In genomic region chr16:4556112-4556511, GRCh38 we compare ENCODE assay signal across 20 cellular contexts. TPM values are rescaled to one million over a fixed set of nuclear protein-coding genes. Genes with fewer than 3 reads are reported as not detected.
DNase-seq lines count a peak whose midpoint lies in the region; ATAC-seq and TF ChIP-seq lines count a peak whose summit lies in the region.
"Had no signal": no experiment of that assay in that cellular context is flagged by ENCODE, and none has a peak within 500 bp of the region (broad histone marks: within the 10 kb centered on the region; RNA-seq: fewer than 3 reads in every experiment).

Gene C16orf96, plus strand, starts transcription at chr16:4556340. Its CDS starts 150 bp downstream, at chr16:4556490.

- no peaks in the 10 kb centered on the region for H3K36me3 ChIP-seq in BLaER1
- no peaks in the 10 kb centered on the region for H3K36me3 ChIP-seq in HCT116 (ENCODE audit: control insufficient read depth in 1 of 2, insufficient read depth in 2 of 2, low read length in 2 of 2)
- no peaks in the 10 kb centered on the region for H3K36me3 ChIP-seq in lung (ENCODE audit: control insufficient read depth in 2 of 2, insufficient read depth in 2 of 2, low read length in 2 of 2)
- no peaks in the 10 kb centered on the region for H3K36me3 ChIP-seq in WERI-Rb-1
- no peaks in the 10 kb centered on the region for H3K36me3 ChIP-seq in ascending aorta
- H3K36me3 ChIP-seq: esophagus squamous epithelium had no signal

- 79 to 88% methylated on average over 4 of the region's 4 CpGs for WGBS in lung, 2 donors

- TF ChIP-seq CTCF in HCT116 (IDR thresholded peaks at IDR 0.05 in 2 of 3, conservative IDR thresholded peaks at IDR 0.05 in 1 of 3; ENCODE audit: borderline replicate concordance in 1 of 3, insufficient read depth in 1 of 3, low read depth in 2 of 3, low read length in 2 of 3): no peak
- TF ChIP-seq CTCF in lung (IDR thresholded peaks at IDR 0.05; ENCODE audit: control extremely low read depth, extremely low read depth): no peak
- no peak for TF ChIP-seq CTCF in dorsolateral prefrontal cortex (IDR thresholded peaks at IDR 0.05 in 54 of 56, conservative IDR thresholded peaks at IDR 0.05 in 2 of 56; ENCODE audit: low read depth in 1 of 56, partially characterized antibody in 56 of 56)
- no peak for TF ChIP-seq CTCF in WERI-Rb-1 (IDR thresholded peaks at IDR 0.05; ENCODE audit: low read depth, low read length)
- no peak for TF ChIP-seq CTCF in ascending aorta (IDR thresholded peaks at IDR 0.05)

- BruUV-seq in HCT116 (replicated peaks; lab: Mats Ljungman, UMichigan): no TSS peak

- H4K20me1 ChIP-seq in BLaER1: no peaks in the 10 kb centered on the region
- H4K20me1 ChIP-seq in HCT116 (ENCODE audit: insufficient read depth): no peaks in the 10 kb centered on the region

- ATAC-seq in HCT116 (peak; percentile 38; the same call in 1 of the 2 replicates), lung (ENCODE audit: insufficient read depth, low FRiP score) (peak; percentile 27)

- no peak for TF ChIP-seq RAD21 in HCT116 (IDR thresholded peaks at IDR 0.05; ENCODE audit: low read depth)

- H3K4me1 ChIP-seq in BLaER1 (peaks cover 46% of the 10 kb centered on the region), HCT116 (ENCODE audit: control insufficient read depth in 1 of 2, insufficient read depth in 2 of 2, low read length in 2 of 2) (peaks cover 0 to 3% of the 10 kb centered on the region in 2 experiments; a peak in 1 of 4 replicates), lung (ENCODE audit: control insufficient read depth in 2 of 2, insufficient read depth in 2 of 2, low read length in 2 of 2) (no peaks in the 10 kb centered on the region), ascending aorta (no peaks in the 10 kb centered on the region)
- H3K4me1 ChIP-seq: esophagus squamous epithelium had no signal

- CTCF ChIA-PET in HCT116 (lab: Charles Lee): no interaction called here

- RAD21 ChIA-PET in HCT116 (lab: Charles Lee; ENCODE audit: low non-redundant PET in 1 of 2, low total read pairs in 2 of 2, uncharacterized antibody in 2 of 2, unreplicated experiment in 2 of 2): no interaction called here

- peak within 1 kb of the TSS; percentile 34 for H3K4me3 ChIP-seq in BLaER1
- H3K4me3 ChIP-seq in HCT116 (replicated peaks in 1 of 2; ENCODE audit: low read depth in 1 of 2, low read length in 2 of 2): no peak within 1 kb of the TSS
- no peak within 1 kb of the TSS for H3K4me3 ChIP-seq in lung
- H3K4me3 ChIP-seq in dorsolateral prefrontal cortex: no peak within 1 kb of the TSS
- H3K4me3 ChIP-seq in WERI-Rb-1 (ENCODE audit: low read depth, low read length): no peak within 1 kb of the TSS
- H3K4me3 ChIP-seq in ascending aorta: no peak within 1 kb of the TSS
- H3K4me3 ChIP-seq: esophagus squamous epithelium had no signal

- POLR2A ChIA-PET in HCT116 (lab: Charles Lee): no interaction called here

- H3K9ac ChIP-seq in BLaER1 (no peak within 1 kb of the TSS), HCT116 (ENCODE audit: low read length) (no peak within 1 kb of the TSS)

- no peak for TF ChIP-seq POLR2A in HCT116 (IDR thresholded peaks at IDR 0.05; ENCODE audit: borderline replicate concordance, extremely low read depth, insufficient read depth, insufficient read length)

- DNase-seq in HCT116 (ENCODE audit: low read depth, low spot score): no peak
- DNase-seq in astrocyte of the hippocampus (ENCODE audit: low read depth, low spot score): peak; percentile 40
- DNase-seq in lung (ENCODE audit: low spot score): peak; percentile 38
- DNase-seq in dorsolateral prefrontal cortex: no peak
- DNase-seq in activated naive CD4-positive, alpha-beta T cell treated with Interleukin-2 at 50 U/mL for 16 hours: no peak
- DNase-seq in WERI-Rb-1: no peak
- DNase-seq in ascending aorta (ENCODE audit: low spot score in 2 of 2): no peak
- DNase-seq: activated B cell treated with CpG ODN at 0.5 μM for 24 hours; activated CD8-positive, alpha-beta memory T cell treated with anti-CD3 and anti-CD28 coated beads for 24 hours; caudate nucleus; effector CD4-positive, alpha-beta T cell; esophagus squamous epithelium; head of caudate nucleus; mammary epithelial cell; naive B cell; NCI-H2029 treated with DMSO at 0.1 percent for 48 hours; OCI-M1; stimulated activated CD4-positive, alpha-beta T cell treated with anti-CD3 and anti-CD28 coated beads, Interleukin-2, amount 100 ng/mL, for 48 hours had no signal

- H3K4me2 ChIP-seq in BLaER1: peak within 1 kb of the TSS; percentile 82
- H3K4me2 ChIP-seq in HCT116 (ENCODE audit: low read length): no peak within 1 kb of the TSS

- no peaks in the 10 kb centered on the region for H3K9me2 ChIP-seq in HCT116 (ENCODE audit: insufficient read depth)

- no peaks in the 10 kb centered on the region for H3K9me3 ChIP-seq in BLaER1
- H3K9me3 ChIP-seq in HCT116 (ENCODE audit: control insufficient read depth in 1 of 2, insufficient read depth in 1 of 2, low read depth in 1 of 2, low read length in 2 of 2): no peaks in the 10 kb centered on the region
- H3K9me3 ChIP-seq in lung (ENCODE audit: control insufficient read depth in 2 of 2, insufficient read depth in 1 of 2, low read length in 1 of 2): no peaks in the 10 kb centered on the region
- H3K9me3 ChIP-seq in WERI-Rb-1 (ENCODE audit: severe bottlenecking): no peaks in the 10 kb centered on the region
- no peaks in the 10 kb centered on the region for H3K9me3 ChIP-seq in ascending aorta
- H3K9me3 ChIP-seq: esophagus squamous epithelium had no signal

- no peaks in the 10 kb centered on the region for H3K79me2 ChIP-seq in HCT116 (ENCODE audit: insufficient read depth, low read length)

- no peaks in the 10 kb centered on the region for H3K27me3 ChIP-seq in BLaER1
- no peaks in the 10 kb centered on the region for H3K27me3 ChIP-seq in HCT116 (ENCODE audit: insufficient read depth, low read length)
- H3K27me3 ChIP-seq in lung (ENCODE audit: control insufficient read depth, insufficient read depth): no peaks in the 10 kb centered on the region
- no peaks in the 10 kb centered on the region for H3K27me3 ChIP-seq in dorsolateral prefrontal cortex
- H3K27me3 ChIP-seq in WERI-Rb-1 (ENCODE audit: insufficient read depth, low read depth, severe bottlenecking): no peaks in the 10 kb centered on the region
- H3K27me3 ChIP-seq in ascending aorta: no peaks in the 10 kb centered on the region

- peak within 1 kb of the TSS; percentile 60 for H3K27ac ChIP-seq in BLaER1
- no peak within 1 kb of the TSS for H3K27ac ChIP-seq in HCT116 (ENCODE audit: low read depth, low read length)
- H3K27ac ChIP-seq in lung (ENCODE audit: low read depth in 1 of 2, low read length in 1 of 2): no peak within 1 kb of the TSS
- no peak within 1 kb of the TSS for H3K27ac ChIP-seq in dorsolateral prefrontal cortex
- H3K27ac ChIP-seq in WERI-Rb-1: no peak within 1 kb of the TSS
- no peak within 1 kb of the TSS for H3K27ac ChIP-seq in ascending aorta
- H3K27ac ChIP-seq: esophagus squamous epithelium had no signal

- H2AFZ ChIP-seq in HCT116 (ENCODE audit: low read depth, low read length, poor library complexity, severe bottlenecking): no peak within 1 kb of the TSS

- intact Hi-C loops in HCT116 (cut with micrococcal nuclease): no loop called here
- intact Hi-C loops in dorsolateral prefrontal cortex (cut with DNase I): no loop called here
- intact Hi-C loops in ascending aorta (cut with DNase I): no loop called here

TF ChIP-seq in HCT116, 20 proteins besides CTCF, POLR2A, EP300 and RAD21 (continues in another document):
- TF ChIP-seq FOSL1 (IDR thresholded peaks at IDR 0.05; ENCODE audit: low read depth) (no peak), ZNF274 (IDR thresholded peaks at IDR 0.05; ENCODE audit: low read depth, low read length) (no peak), MAX (IDR thresholded peaks at IDR 0.05) (no peak), TCF7L2 (IDR thresholded peaks at IDR 0.05; ENCODE audit: borderline replicate concordance, extremely low read depth, insufficient read depth, insufficient read length) (no peak), ATF3 (IDR thresholded peaks at IDR 0.05) (no peak), SRF (IDR thresholded peaks at IDR 0.05; ENCODE audit: low read depth) (no peak), POLR2AphosphoS5 (IDR thresholded peaks at IDR 0.05; ENCODE audit: low read depth, low read length) (no peak), ZBTB33 (IDR thresholded peaks at IDR 0.05; ENCODE audit: extremely low read depth, insufficient replicate concordance, low read length) (no peak), EGR1 (IDR thresholded peaks at IDR 0.05; ENCODE audit: low read depth) (no peak)

RNA-seq across cellular contexts. Expression of gene C16orf96, which starts in this region (rescaled TPM):
- total RNA-seq in HCT116 (2021; ENCODE audit: unreplicated experiment) (0.10 TPM), lung (under 1 TPM; 0.28 to 0.37 TPM), dorsolateral prefrontal cortex (1 to 10 TPM in 59 of 120 experiments, under 1 TPM in 61; 0.30 to 2.0 (median 1.00) TPM), ascending aorta (not detected)
- polyA plus RNA-seq in HCT116 (2012): 0.04 TPM in 1 of 2 replicates, not detected in the other
- under 1 TPM; 0.03 to 0.04 TPM for polyA plus RNA-seq in lung
- total RNA-seq: SK-MEL-5 had no signal
- polyA plus RNA-seq: mammary epithelial cell had no signal

Comparison
In these comparisons a context has a peak if more than half of its experiments do, and no peak if none do; other contexts are left out.
1. Peak in ATAC-seq in HCT116; RNA of the gene not detected or under 1 TPM.
2. Peak in DNase-seq and ATAC-seq in lung; RNA of the gene not detected or under 1 TPM.